ENCODE assay signal across 11 cellular contexts in genomic region chr11:74010306-74010981, GRCh38. TPM values are rescaled to one million over a fixed set of nuclear protein-coding genes. Genes with fewer than 3 reads are reported as not detected.
A peak's percentile ranks its signal among the peaks of the same experiment; 100 is the strongest.
DNase-seq lines count a peak whose midpoint lies in the region; ATAC-seq and TF ChIP-seq lines count a peak whose summit lies in the region.
"Had no signal": no experiment of that assay in that cellular context is flagged by ENCODE, and none has a peak within 500 bp of the region (broad histone marks: within the 10 kb centered on the region; RNA-seq: fewer than 3 reads in every experiment).

No MANE protein-coding gene starts in this region.

- TF ChIP-seq CTCF in neural progenitor cell (IDR thresholded peaks at IDR 0.05), result no peak
- TF ChIP-seq CTCF in omental fat pad (IDR thresholded peaks at IDR 0.05), result no peak

- peak; percentile 61 for DNase-seq in activated CD4-positive, alpha-beta T cell treated with anti-CD3 and anti-CD28 coated beads, Interleukin-2, amount 10 ng/mL, durations not matched to agents 24 days and 14 days
- DNase-seq in activated CD4-positive, alpha-beta T cell treated with anti-CD3 and anti-CD28 coated beads, Interleukin-2, amount 50 U/mL, for 1 hour, result no peak
- DNase-seq in NCI-H2227 treated with DMSO at 0.1 percent for 48 hours (lab: John Stamatoyannopoulos, UW), result peak; percentile 46
- DNase-seq in neural progenitor cell (ENCODE audit: low spot score), result no peak
- DNase-seq in activated effector memory CD4-positive, alpha-beta T cell treated with Interleukin-2 at 50 U/mL for 16 hours, result no peak
- DNase-seq in omental fat pad (ENCODE audit: low spot score), result no peak
- DNase-seq: activated CD4-positive, CD25-positive, alpha-beta regulatory T cell treated with anti-CD3 and anti-CD28 coated beads, Interleukin-2, amount 50 U/mL, for 72 hours; left cardiac atrium; nucleus accumbens had no signal

- ATAC-seq in GM21825 (IDR thresholded peaks at IDR 0.05; ENCODE audit: unreplicated experiment) (no peak), omental fat pad (ENCODE audit: low FRiP score) (no peak)

- no peaks in the 10 kb centered on the region for H3K9me3 ChIP-seq in neural progenitor cell (ENCODE audit: low read depth)

- no peaks in the 10 kb centered on the region for H3K79me2 ChIP-seq in neural progenitor cell (ENCODE audit: low read depth)

- H3K27ac Mint-ChIP-seq in activated CD4-positive, alpha-beta T cell treated with anti-CD3 and anti-CD28 coated beads, Interleukin-2, amount 10 ng/mL, durations not matched to agents 24 days and 14 days, result peak overlapping the region; percentile 95
- peak overlapping the region; percentile 86 for H3K27ac Mint-ChIP-seq in activated naive CD8-positive, alpha-beta T cell
- H3K27ac Mint-ChIP-seq in neural progenitor cell, result peak overlapping the region; percentile 25

- peak overlapping the region; percentile 44 for H3K4me3 Mint-ChIP-seq in activated CD4-positive, alpha-beta T cell treated with anti-CD3 and anti-CD28 coated beads, Interleukin-2, amount 10 ng/mL, durations not matched to agents 24 days and 14 days
- H3K4me3 Mint-ChIP-seq in activated naive CD8-positive, alpha-beta T cell, result peak overlapping the region; percentile 46
- H3K4me3 Mint-ChIP-seq in neural progenitor cell, result no peak overlapping the region

- H4K20me1 ChIP-seq in neural progenitor cell (ENCODE audit: low read depth), result no peaks in the 10 kb centered on the region

- no peaks in the 10 kb centered on the region for H3F3A ChIP-seq in neural progenitor cell (ENCODE audit: low read depth)

- H3K9ac ChIP-seq in neural progenitor cell, result no peak overlapping the region

- H3K36me3 Mint-ChIP-seq in activated CD4-positive, alpha-beta T cell treated with anti-CD3 and anti-CD28 coated beads, Interleukin-2, amount 10 ng/mL, durations not matched to agents 24 days and 14 days (ENCODE audit: low read depth), result peaks cover 5% of the 10 kb centered on the region
- peaks cover 6% of the 10 kb centered on the region for H3K36me3 Mint-ChIP-seq in activated naive CD8-positive, alpha-beta T cell
- peaks cover 11% of the 10 kb centered on the region for H3K36me3 Mint-ChIP-seq in neural progenitor cell

- no peaks in the 10 kb centered on the region for H3K36me3 ChIP-seq in neural progenitor cell

- H3K4me1 Mint-ChIP-seq in activated CD4-positive, alpha-beta T cell treated with anti-CD3 and anti-CD28 coated beads, Interleukin-2, amount 10 ng/mL, durations not matched to agents 24 days and 14 days, result peaks cover 78% of the 10 kb centered on the region
- H3K4me1 Mint-ChIP-seq in activated naive CD8-positive, alpha-beta T cell (ENCODE audit: low read depth), result peaks cover 90% of the 10 kb centered on the region
- peaks cover 2% of the 10 kb centered on the region for H3K4me1 Mint-ChIP-seq in neural progenitor cell

- H2AFZ ChIP-seq in neural progenitor cell (replicated peaks), result no peak overlapping the region

- no peak overlapping the region for H3K4me3 ChIP-seq in neural progenitor cell

- H3K27ac ChIP-seq in neural progenitor cell, result no peak overlapping the region

- no peaks in the 10 kb centered on the region for H3K4me1 ChIP-seq in neural progenitor cell

- H3K27me3 ChIP-seq in neural progenitor cell, result no peaks in the 10 kb centered on the region

- H3K9me3 Mint-ChIP-seq in activated CD4-positive, alpha-beta T cell treated with anti-CD3 and anti-CD28 coated beads, Interleukin-2, amount 10 ng/mL, durations not matched to agents 24 days and 14 days, result no peaks in the 10 kb centered on the region
- no peaks in the 10 kb centered on the region for H3K9me3 Mint-ChIP-seq in activated naive CD8-positive, alpha-beta T cell (ENCODE audit: low read depth)
- H3K9me3 Mint-ChIP-seq in neural progenitor cell, result no peaks in the 10 kb centered on the region

- no peak overlapping the region for H3K4me2 ChIP-seq in neural progenitor cell

- intact Hi-C loops in activated CD4-positive, alpha-beta T cell treated with anti-CD3 and anti-CD28 coated beads, Interleukin-2, amount 10 ng/mL, durations not matched to agents 24 days and 14 days (cut with micrococcal nuclease), result loop anchor here (2.0 kb wide), 1 partner anchor 14 kb away; no protein-coding TSS in a partner anchor

- no peaks in the 10 kb centered on the region for H3K27me3 Mint-ChIP-seq in activated CD4-positive, alpha-beta T cell treated with anti-CD3 and anti-CD28 coated beads, Interleukin-2, amount 10 ng/mL, durations not matched to agents 24 days and 14 days
- H3K27me3 Mint-ChIP-seq in activated naive CD8-positive, alpha-beta T cell, result no peaks in the 10 kb centered on the region
- peaks cover 4% of the 10 kb centered on the region for H3K27me3 Mint-ChIP-seq in neural progenitor cell (ENCODE audit: insufficient read depth, low read depth)

RNA-seq across cellular contexts. Expression of gene UCP3, which starts 1.6 kb away (rescaled TPM):
- total RNA-seq in activated CD4-positive, alpha-beta T cell treated with anti-CD3 and anti-CD28 coated beads, Interleukin-2, amount 10 ng/mL, durations not matched to agents 24 days and 14 days, result 2.9 and 3.6 TPM in 2 replicates
- total RNA-seq in neural progenitor cell (ENCODE audit: low replicate concordance) (1.5 TPM in 1 of 2 replicates, not detected in the other), omental fat pad (1 to 10 TPM in 2 of 4 donors, under 1 TPM in 2; 0.74 to 2.8 (median 1.2) TPM)

RNA-seq across cellular contexts. Expression of gene UCP2, which starts 27.8 kb away (rescaled TPM):
- total RNA-seq in activated CD4-positive, alpha-beta T cell treated with anti-CD3 and anti-CD28 coated beads, Interleukin-2, amount 10 ng/mL, durations not matched to agents 24 days and 14 days, result 447 and 452 TPM in 2 replicates
- total RNA-seq in neural progenitor cell (ENCODE audit: low replicate concordance) (69.2 and 88.1 TPM in 2 replicates), omental fat pad (100 to 1,000 TPM in 3 of 4 donors, 10 to 100 TPM in 1; 58.9 to 163 (median 131) TPM)

RNA-seq across cellular contexts. Expression of gene DNAJB13, which starts 59.6 kb away (rescaled TPM):
- 0.26 and 1.0 TPM in 2 replicates for total RNA-seq in activated CD4-positive, alpha-beta T cell treated with anti-CD3 and anti-CD28 coated beads, Interleukin-2, amount 10 ng/mL, durations not matched to agents 24 days and 14 days
- 0.28 TPM in 1 of 2 replicates, not detected in the other for total RNA-seq in neural progenitor cell (ENCODE audit: low replicate concordance)
- total RNA-seq in omental fat pad, result not detected
- total RNA-seq: left cardiac atrium had no signal

Comparison
In these comparisons a context has a peak if more than half of its experiments do, and no peak if none do; other contexts are left out.
1. DNase-seq: peak in activated CD4-positive, alpha-beta T cell treated with anti-CD3 and anti-CD28 coated beads, Interleukin-2, amount 10 ng/mL, durations not matched to agents 24 days and 14 days (single experiment) and NCI-H2227 treated with DMSO at 0.1 percent for 48 hours (single experiment); none in activated CD4-positive, alpha-beta T cell treated with anti-CD3 and anti-CD28 coated beads, Interleukin-2, amount 50 U/mL, for 1 hour (single experiment), neural progenitor cell (single experiment), activated effector memory CD4-positive, alpha-beta T cell treated with Interleukin-2 at 50 U/mL for 16 hours (single experiment) and omental fat pad (single experiment).
2. H3K27ac Mint-ChIP-seq: peak in every context shown above with its lines; median percentile 95 in activated CD4-positive, alpha-beta T cell treated with anti-CD3 and anti-CD28 coated beads, Interleukin-2, amount 10 ng/mL, durations not matched to agents 24 days and 14 days; 86 in activated naive CD8-positive, alpha-beta T cell; 25 in neural progenitor cell.